ENCODE assay signal across 1 cellular context in genomic region chr12:6751767-6752166, GRCh38.
TF ChIP-seq lines count a peak whose summit lies in the region.

No MANE protein-coding gene starts in this region.

TF ChIP-seq in endothelial cell of umbilical vein, 7 proteins besides CTCF, POLR2A, EP300 and RAD21:
- TF ChIP-seq MYC (IDR thresholded peaks at IDR 0.05; ENCODE audit: low read depth, low read length) (no peak), FOS (IDR thresholded peaks at IDR 0.05; ENCODE audit: borderline replicate concordance, insufficient read depth, low read length) (no peak), MAX (IDR thresholded peaks at IDR 0.05; ENCODE audit: insufficient read depth, insufficient read length) (no peak), JUN (IDR thresholded peaks at IDR 0.05; ENCODE audit: borderline replicate concordance, insufficient read depth, insufficient read length, low read depth) (no peak), POLR2AphosphoS5 (IDR thresholded peaks at IDR 0.05; ENCODE audit: insufficient read depth, low read depth, low read length) (no peak), EZH2 (IDR thresholded peaks at IDR 0.05; ENCODE audit: borderline replicate concordance, low read depth, low read length, severe bottlenecking) (no peak), GATA2 (IDR thresholded peaks at IDR 0.05; ENCODE audit: insufficient read depth, insufficient read length, low read depth, low read length) (no peak)
